35 cellular contexts compared by ENCODE assay signal in genomic region chr2:23239374-23239773, GRCh38.
"Had no signal": no experiment of that assay in that cellular context is flagged by ENCODE, and none has a peak within 500 bp of the region (broad histone marks: within the 10 kb centered on the region; RNA-seq: fewer than 3 reads in every experiment).

No MANE protein-coding gene starts in this region.

- H3K36me3 Mint-ChIP-seq: activated naive CD4-positive, alpha-beta T cell treated with anti-CD3 and anti-CD28 coated beads, Interleukin-2, amount 50 U/mL, for 72 hours; activated naive CD8-positive, alpha-beta T cell treated with anti-CD3 and anti-CD28 coated beads for 36 hours; WTC11 had no signal

- H3K4me1 Mint-ChIP-seq: activated CD4-positive, alpha-beta memory T cell treated with anti-CD3 and anti-CD28 coated beads, Interleukin-2, amount 10 ng/mL, durations not matched to agents 7 days and 5 days; activated CD4-positive, alpha-beta T cell treated with anti-CD3 and anti-CD28 coated beads for 36 hours; activated naive CD8-positive, alpha-beta T cell treated with anti-CD3 and anti-CD28 coated beads for 36 hours; activated T-helper 17 cell treated with anti-CD3 and anti-CD28 coated beads, Interleukin-2, amount 50 U/mL, for 72 hours; WTC11 had no signal

- H3K4me3 ChIP-seq: adrenal gland, body of pancreas, breast epithelium had no signal

- DNase-seq: activated CD4-positive, alpha-beta memory T cell treated with anti-CD3 and anti-CD28 coated beads, Interleukin-2, amount 10 ng/mL, durations not matched to agents 7 days and 5 days; activated CD4-positive, alpha-beta T cell treated with anti-CD3 and anti-CD28 coated beads for 1 hour; activated CD4-positive, alpha-beta T cell treated with anti-CD3 and anti-CD28 coated beads for 36 hours; activated CD4-positive, alpha-beta T cell treated with anti-CD3 and anti-CD28 coated beads for 48 hours; activated CD4-positive, alpha-beta T cell treated with anti-CD3 and anti-CD28 coated beads, Interleukin-2, amount 50 U/mL, for 48 hours; activated CD4-positive, CD25-positive, alpha-beta regulatory T cell; activated CD8-positive, alpha-beta memory T cell treated with anti-CD3 and anti-CD28 coated beads, Interleukin-2, amount 50 U/mL, for 4 hours; activated CD8-positive, alpha-beta T cell treated with anti-CD3 and anti-CD28 coated beads, Interleukin-2, amount 10 ng/mL, durations not matched to agents 7 days and 5 days; activated effector memory CD4-positive, alpha-beta T cell treated with anti-CD3 and anti-CD28 coated beads, Interleukin-2, amount 50 U/mL, for 16 hours; activated gamma-delta T cell treated with Interleukin-2 at 50 U/mL for 16 hours; activated naive CD4-positive, alpha-beta T cell; activated naive CD4-positive, alpha-beta T cell treated with anti-CD3 and anti-CD28 coated beads for 36 hours; activated naive CD4-positive, alpha-beta T cell treated with anti-CD3 and anti-CD28 coated beads, Interleukin-2, amount 50 U/mL, for 16 hours; activated naive CD8-positive, alpha-beta T cell treated with anti-CD3 and anti-CD28 coated beads for 36 hours; activated T-cell treated with anti-CD3 and anti-CD28 coated beads for 4 hours; activated T-cell treated with anti-CD3 and anti-CD28 coated beads, Interleukin-2, amount 50 U/mL, for 1 hour; activated T-cell treated with anti-CD3 and anti-CD28 coated beads, Interleukin-2, amount 50 U/mL, for 4 hours; activated T-cell treated with anti-CD3 and anti-CD28 coated beads, Interleukin-2, amount 50 U/mL, for 72 hours; adrenal gland; amniotic stem cell; aorta; body of pancreas; brain microvascular endothelial cell; central memory CD4-positive, alpha-beta T cell; T-helper 1 cell; T-helper 2 cell; T-helper 9 cell had no signal

- H3K36me3 ChIP-seq: adrenal gland, brain microvascular endothelial cell, breast epithelium had no signal

- H3K27me3 ChIP-seq: adrenal gland, body of pancreas, brain microvascular endothelial cell, breast epithelium had no signal

- H3K27ac ChIP-seq: adrenal gland, body of pancreas, brain microvascular endothelial cell, breast epithelium, VCaP had no signal

- H3K9me3 ChIP-seq: adrenal gland, body of pancreas, breast epithelium had no signal

- H3K27ac Mint-ChIP-seq: activated CD4-positive, alpha-beta memory T cell treated with anti-CD3 and anti-CD28 coated beads, Interleukin-2, amount 10 ng/mL, durations not matched to agents 7 days and 5 days; activated CD4-positive, alpha-beta T cell treated with anti-CD3 and anti-CD28 coated beads for 36 hours; activated CD8-positive, alpha-beta T cell treated with anti-CD3 and anti-CD28 coated beads, Interleukin-2, amount 10 ng/mL, durations not matched to agents 7 days and 5 days; activated naive CD4-positive, alpha-beta T cell treated with anti-CD3 and anti-CD28 coated beads for 36 hours; activated naive CD4-positive, alpha-beta T cell treated with anti-CD3 and anti-CD28 coated beads, Interleukin-2, amount 50 U/mL, for 72 hours; activated naive CD8-positive, alpha-beta T cell treated with anti-CD3 and anti-CD28 coated beads for 36 hours; activated T-cell treated with anti-CD3 and anti-CD28 coated beads, Interleukin-2, amount 50 U/mL, for 72 hours; activated T-helper 1 cell treated with anti-CD3 and anti-CD28 coated beads, Interleukin-12 subunit alpha, Interleukin-12 subunit beta, Interleukin-2, Interleukin-4 antibody, amounts not matched to agents 30 ng/mL and 10 ng/mL and 1 ng/mL, durations not matched to agents 14 hours and 24 hours and 36 hours; activated T-helper 17 cell treated with anti-CD3 and anti-CD28 coated beads, Interleukin-2, amount 50 U/mL, for 72 hours; T-helper 1 cell treated with Interleukin-12 subunit alpha and Interleukin-12 subunit beta and Interleukin-4 antibody, amounts not matched to agents 30 μg/mL and 1 μg/mL, for 36 hours; T-helper 2 cell treated with Interferon-gamma antibody and Interleukin-4, amounts not matched to agents 5 μg/mL and 100 μg/mL, for 36 hours; WTC11 had no signal

- H3K27me3 Mint-ChIP-seq: activated CD4-positive, alpha-beta memory T cell treated with anti-CD3 and anti-CD28 coated beads, Interleukin-2, amount 10 ng/mL, durations not matched to agents 7 days and 5 days had no signal

- H3K4me1 ChIP-seq: adrenal gland, body of pancreas, breast epithelium had no signal

- H3K4me3 Mint-ChIP-seq: activated CD4-positive, alpha-beta memory T cell treated with anti-CD3 and anti-CD28 coated beads, Interleukin-2, amount 10 ng/mL, durations not matched to agents 7 days and 5 days; activated CD4-positive, alpha-beta T cell treated with anti-CD3 and anti-CD28 coated beads for 36 hours; activated CD8-positive, alpha-beta T cell treated with anti-CD3 and anti-CD28 coated beads, Interleukin-2, amount 10 ng/mL, durations not matched to agents 7 days and 5 days; activated naive CD4-positive, alpha-beta T cell treated with anti-CD3 and anti-CD28 coated beads for 36 hours; activated naive CD8-positive, alpha-beta T cell treated with anti-CD3 and anti-CD28 coated beads for 36 hours; activated T-cell treated with anti-CD3 and anti-CD28 coated beads, Interleukin-2, amount 50 U/mL, for 4 hours; activated T-cell treated with anti-CD3 and anti-CD28 coated beads, Interleukin-2, amount 50 U/mL, for 72 hours; activated T-helper 1 cell treated with anti-CD3 and anti-CD28 coated beads, Interleukin-12 subunit alpha, Interleukin-12 subunit beta, Interleukin-2, Interleukin-4 antibody, amounts not matched to agents 30 ng/mL and 10 ng/mL and 1 ng/mL, durations not matched to agents 14 hours and 24 hours and 36 hours; activated T-helper 17 cell treated with anti-CD3 and anti-CD28 coated beads, Interleukin-2, amount 50 U/mL, for 72 hours; T-helper 1 cell treated with Interleukin-12 subunit alpha and Interleukin-12 subunit beta and Interleukin-4 antibody, amounts not matched to agents 30 μg/mL and 1 μg/mL, for 36 hours; T-helper 2 cell treated with Interferon-gamma antibody and Interleukin-4, amounts not matched to agents 5 μg/mL and 100 μg/mL, for 36 hours; WTC11 had no signal

- H3K9me3 Mint-ChIP-seq: activated CD4-positive, alpha-beta memory T cell treated with anti-CD3 and anti-CD28 coated beads, Interleukin-2, amount 10 ng/mL, durations not matched to agents 7 days and 5 days; activated naive CD4-positive, alpha-beta T cell treated with anti-CD3 and anti-CD28 coated beads for 36 hours; activated naive CD4-positive, alpha-beta T cell treated with anti-CD3 and anti-CD28 coated beads, Interleukin-2, amount 50 U/mL, for 72 hours; activated naive CD8-positive, alpha-beta T cell treated with anti-CD3 and anti-CD28 coated beads for 36 hours; activated T-cell treated with anti-CD3 and anti-CD28 coated beads, Interleukin-2, amount 50 U/mL, for 4 hours; activated T-cell treated with anti-CD3 and anti-CD28 coated beads, Interleukin-2, amount 50 U/mL, for 72 hours; activated T-helper 1 cell treated with anti-CD3 and anti-CD28 coated beads, Interleukin-12 subunit alpha, Interleukin-12 subunit beta, Interleukin-2, Interleukin-4 antibody, amounts not matched to agents 30 ng/mL and 10 ng/mL and 1 ng/mL, durations not matched to agents 14 hours and 24 hours and 36 hours; T-helper 1 cell treated with Interleukin-12 subunit alpha and Interleukin-12 subunit beta and Interleukin-4 antibody, amounts not matched to agents 30 μg/mL and 1 μg/mL, for 36 hours; T-helper 2 cell treated with Interferon-gamma antibody and Interleukin-4, amounts not matched to agents 5 μg/mL and 100 μg/mL, for 36 hours had no signal
